Comparison of ENCODE assay signal across 1 cellular context in the genomic region with DNA sequence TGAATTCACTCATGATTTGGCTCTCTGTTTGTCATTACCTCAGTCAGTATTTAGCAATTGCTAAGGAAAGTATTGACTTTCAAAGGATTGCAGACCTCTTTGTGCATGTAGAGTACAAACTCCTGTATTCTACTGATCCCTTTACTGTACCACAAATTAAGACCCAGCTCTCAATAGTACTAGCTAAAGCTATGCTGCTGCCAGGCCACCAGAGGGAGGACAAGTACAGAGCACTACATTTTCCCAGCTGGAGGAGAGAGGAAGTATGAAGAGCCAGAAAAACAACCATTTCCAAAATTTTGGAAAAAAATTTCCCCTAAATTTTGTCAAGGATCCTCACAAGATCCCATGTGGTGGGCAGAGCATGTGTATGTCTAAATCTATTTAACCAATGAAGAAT.
TF ChIP-seq lines count a peak whose summit lies in the region.

No MANE protein-coding gene starts in this region.

TF ChIP-seq in WTC11, 78 proteins besides CTCF, POLR2A, EP300 and RAD21 (continued from another document):
- TF ChIP-seq, protein P1, sequence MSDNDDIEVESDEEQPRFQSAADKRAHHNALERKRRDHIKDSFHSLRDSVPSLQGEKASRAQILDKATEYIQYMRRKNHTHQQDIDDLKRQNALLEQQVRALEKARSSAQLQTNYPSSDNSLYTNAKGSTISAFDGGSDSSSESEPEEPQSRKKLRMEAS (CRISPR knock-in tag; IDR thresholded peaks at IDR 0.05): no peak
- TF ChIP-seq ZNF423 (CRISPR knock-in tag; IDR thresholded peaks at IDR 0.05) (no peak), FOXP1 (CRISPR knock-in tag; IDR thresholded peaks at IDR 0.05; ENCODE audit: borderline replicate concordance) (no peak), ZNF263 (CRISPR knock-in tag; IDR thresholded peaks at IDR 0.05; ENCODE audit: low read depth) (no peak), EMX1 (CRISPR knock-in tag; IDR thresholded peaks at IDR 0.05) (no peak), ZNF121 (CRISPR knock-in tag; IDR thresholded peaks at IDR 0.05) (no peak), ZNF219 (CRISPR knock-in tag; IDR thresholded peaks at IDR 0.05; ENCODE audit: borderline replicate concordance) (no peak), MYBL2 (CRISPR knock-in tag; IDR thresholded peaks at IDR 0.05) (no peak), JAZF1 (CRISPR knock-in tag; IDR thresholded peaks at IDR 0.05) (no peak), RORB (CRISPR knock-in tag; IDR thresholded peaks at IDR 0.05) (no peak), ZNF396 (CRISPR knock-in tag; IDR thresholded peaks at IDR 0.05; ENCODE audit: borderline replicate concordance) (no peak)
- TF ChIP-seq, protein P2, sequence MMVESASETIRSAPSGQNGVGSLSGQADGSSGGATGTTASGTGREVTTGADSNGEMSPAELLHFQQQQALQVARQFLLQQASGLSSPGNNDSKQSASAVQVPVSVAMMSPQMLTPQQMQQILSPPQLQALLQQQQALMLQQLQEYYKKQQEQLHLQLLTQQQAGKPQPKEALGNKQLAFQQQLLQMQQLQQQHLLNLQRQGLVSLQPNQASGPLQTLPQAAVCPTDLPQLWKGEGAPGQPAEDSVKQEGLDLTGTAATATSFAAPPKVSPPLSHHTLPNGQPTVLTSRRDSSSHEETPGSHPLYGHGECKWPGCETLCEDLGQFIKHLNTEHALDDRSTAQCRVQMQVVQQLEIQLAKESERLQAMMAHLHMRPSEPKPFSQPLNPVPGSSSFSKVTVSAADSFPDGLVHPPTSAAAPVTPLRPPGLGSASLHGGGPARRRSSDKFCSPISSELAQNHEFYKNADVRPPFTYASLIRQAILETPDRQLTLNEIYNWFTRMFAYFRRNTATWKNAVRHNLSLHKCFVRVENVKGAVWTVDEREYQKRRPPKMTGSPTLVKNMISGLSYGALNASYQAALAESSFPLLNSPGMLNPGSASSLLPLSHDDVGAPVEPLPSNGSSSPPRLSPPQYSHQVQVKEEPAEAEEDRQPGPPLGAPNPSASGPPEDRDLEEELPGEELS (CRISPR knock-in tag; IDR thresholded peaks at IDR 0.05): no peak
